8 cellular contexts compared by ENCODE assay signal in genomic region chr1:3899776-3900149, GRCh38. TPM values are rescaled to one million over a fixed set of nuclear protein-coding genes. Genes with fewer than 3 reads are reported as not detected.
DNase-seq lines count a peak whose midpoint lies in the region; ATAC-seq and TF ChIP-seq lines count a peak whose summit lies in the region.

No MANE protein-coding gene starts in this region.

- peaks cover 25% of the 10 kb centered on the region for H3K4me1 Mint-ChIP-seq in CD14-positive monocyte
- peaks cover 52% of the 10 kb centered on the region for H3K4me1 Mint-ChIP-seq in chondrocyte (ENCODE audit: low read depth)
- H3K4me1 Mint-ChIP-seq in naive thymus-derived CD4-positive, alpha-beta T cell: peaks cover 23 to 71% (median 56%) of the 10 kb centered on the region in 7 donors

- H3K4me1 ChIP-seq in naive thymus-derived CD4-positive, alpha-beta T cell (ENCODE audit: control insufficient read depth in 2 of 2, insufficient read depth in 2 of 2, low read length in 2 of 2): peaks cover 6 to 37% of the 10 kb centered on the region in 2 donors

- CTCF ChIA-PET in naive thymus-derived CD4-positive, alpha-beta T cell (lab: Charles Lee): interaction anchor here (1.4 kb wide), 1 partner anchor 42 kb away, joined by 4 read pairs; the partner anchor contains the start of genes CEP104 and DFFB

- TF ChIP-seq CTCF in CD14-positive monocyte (IDR thresholded peaks at IDR 0.05) (no peak), LNCaP clone FGC (IDR thresholded peaks at IDR 0.05; ENCODE audit: control insufficient read depth, extremely low read depth, insufficient read depth) (no peak), chondrocyte (IDR thresholded peaks at IDR 0.05) (peak; percentile 12)

- peaks cover 0 to 15% (median 0%) of the 10 kb centered on the region in 3 experiments for H3K36me3 ChIP-seq in naive thymus-derived CD4-positive, alpha-beta T cell (ENCODE audit: control insufficient read depth in 2 of 3, insufficient read depth in 3 of 3, low read length in 3 of 3)

- H3K27ac Mint-ChIP-seq in CD14-positive monocyte (peak overlapping the region; percentile 98 to 100 (median 100)), chondrocyte (ENCODE audit: unreplicated experiment) (peak overlapping the region; percentile 96)
- H3K27ac Mint-ChIP-seq in naive thymus-derived CD4-positive, alpha-beta T cell: peak overlapping the region; percentile 85 to 99 (median 96)

- POLR2A ChIA-PET in naive thymus-derived CD4-positive, alpha-beta T cell (lab: Charles Lee): interaction anchor here (0.6 to 3.5 kb wide), 7 partner anchors 9 to 1285 kb away, joined by 3 to 30 read pairs (median 4); partner anchors contain the start of genes CEP104, DFFB and LRRC47

- peaks cover 0 to 7% (median 7%) of the 10 kb centered on the region in 3 experiments for H3K9me3 ChIP-seq in naive thymus-derived CD4-positive, alpha-beta T cell (ENCODE audit: control insufficient read depth in 2 of 3, low read length in 3 of 3)

- H3K27ac ChIP-seq in naive thymus-derived CD4-positive, alpha-beta T cell (ENCODE audit: low read depth, low read length): peak overlapping the region; percentile 94

- peaks cover 7 to 13% (median 11%) of the 10 kb centered on the region in 7 donors for H3K9me3 Mint-ChIP-seq in CD14-positive monocyte
- peaks cover 14% of the 10 kb centered on the region for H3K9me3 Mint-ChIP-seq in chondrocyte (ENCODE audit: low read depth)
- peaks cover 0 to 21% (median 9%) of the 10 kb centered on the region in 11 donors for H3K9me3 Mint-ChIP-seq in naive thymus-derived CD4-positive, alpha-beta T cell

- H3K27me3 ChIP-seq in naive thymus-derived CD4-positive, alpha-beta T cell (ENCODE audit: control insufficient read depth in 2 of 2, insufficient read depth in 2 of 2, low read length in 2 of 2): no peaks in the 10 kb centered on the region

- DNase-seq in CD14-positive monocyte (ENCODE audit: low spot score): no peak
- no peak for DNase-seq in LNCaP clone FGC (ENCODE audit: low read depth)
- no peak for DNase-seq in chondrocyte (ENCODE audit: low spot score)
- no peak for DNase-seq in naive thymus-derived CD4-positive, alpha-beta T cell
- no peak for DNase-seq in SKM-1 treated with dmso at 0.1 percent for 144 hours (lab: John Stamatoyannopoulos, UW; ENCODE audit: unreplicated experiment)
- no peak for DNase-seq in NCI-H345 (lab: John Stamatoyannopoulos, UW)

- intact Hi-C loops in CD14-positive monocyte (cut with micrococcal nuclease): loop anchor here (1.0 to 10.0 kb wide), 7 partner anchors 42 to 275 kb away; partner anchors contain the start of genes CEP104 (in 2 of the 2), DFFB (in 2 of the 2), SMIM1 (in 2 of the 2) and TP73 (in 1 of the 2)
- intact Hi-C loops in naive thymus-derived CD4-positive, alpha-beta T cell (cut with micrococcal nuclease): loop anchor here (1.0 to 5.0 kb wide), 11 partner anchors 42 to 1642 kb away; partner anchors contain the start of genes CEP104 (in 2 of the 2), DFFB (in 2 of the 2), LRRC47 (in 2 of the 2) and SMIM1 (in 2 of the 2)

- H3K4me3 ChIP-seq in LNCaP clone FGC (ENCODE audit: low read depth, low read length): peak overlapping the region; percentile 82
- H3K4me3 ChIP-seq in naive thymus-derived CD4-positive, alpha-beta T cell (ENCODE audit: low read length): peak overlapping the region; percentile 79

- H3K36me3 Mint-ChIP-seq in CD14-positive monocyte (peaks cover 26 to 33% of the 10 kb centered on the region in 2 donors), chondrocyte (ENCODE audit: low read depth) (no peaks in the 10 kb centered on the region)
- H3K36me3 Mint-ChIP-seq in naive thymus-derived CD4-positive, alpha-beta T cell: peaks cover 5 to 22% (median 19%) of the 10 kb centered on the region in 5 donors

- ATAC-seq in GM19455 (IDR thresholded peaks at IDR 0.05; ENCODE audit: unreplicated experiment): peak; percentile 24
- ATAC-seq in naive thymus-derived CD4-positive, alpha-beta T cell: no peak
- no peak for ATAC-seq in HG02759 (IDR thresholded peaks at IDR 0.05; ENCODE audit: unreplicated experiment)

- H3K27me3 Mint-ChIP-seq in CD14-positive monocyte (ENCODE audit: low read depth in 3 of 3): peaks cover 0 to 4% (median 1%) of the 10 kb centered on the region in 3 donors
- no peaks in the 10 kb centered on the region for H3K27me3 Mint-ChIP-seq in chondrocyte (ENCODE audit: low read depth)
- H3K27me3 Mint-ChIP-seq in naive thymus-derived CD4-positive, alpha-beta T cell: no peaks in the 10 kb centered on the region

- H3K4me3 Mint-ChIP-seq in CD14-positive monocyte (peak overlapping the region; percentile 86 to 94), chondrocyte (ENCODE audit: unreplicated experiment) (peak overlapping the region; percentile 86)
- H3K4me3 Mint-ChIP-seq in naive thymus-derived CD4-positive, alpha-beta T cell: peak overlapping the region; percentile 90 to 96 (median 94)

RNA-seq across cellular contexts. Expression of gene C1orf174, which starts 0.3 kb away (rescaled TPM):
- polyA plus RNA-seq in CD14-positive monocyte: 10 to 100 TPM; 19.1 to 21.3 TPM
- 25.0 to 25.7 TPM (median 25.3 TPM) in 3 replicates for total RNA-seq in chondrocyte
- 10 to 100 TPM; 17.0 to 33.6 (median 27.1) TPM for total RNA-seq in naive thymus-derived CD4-positive, alpha-beta T cell
- polyA plus RNA-seq in naive thymus-derived CD4-positive, alpha-beta T cell: 10 to 100 TPM; 19.9 to 34.7 TPM

RNA-seq across cellular contexts. Expression of gene DFFB, which starts 42.5 kb away (rescaled TPM):
- polyA plus RNA-seq in CD14-positive monocyte: 1 to 10 TPM; 5.9 to 6.6 TPM
- 5.8 to 8.2 TPM (median 7.3 TPM) in 3 replicates for total RNA-seq in chondrocyte
- 10 to 100 TPM; 13.6 to 27.7 (median 19.2) TPM for total RNA-seq in naive thymus-derived CD4-positive, alpha-beta T cell
- 10 to 100 TPM in 1 of 2 donors, 1 to 10 TPM in 1; 9.8 to 13.5 TPM for polyA plus RNA-seq in naive thymus-derived CD4-positive, alpha-beta T cell

RNA-seq across cellular contexts. Expression of gene CEP104, which starts 42.8 kb away (rescaled TPM):
- 10 to 100 TPM in 1 of 2 donors, 1 to 10 TPM in 1; 8.3 to 13.0 TPM for polyA plus RNA-seq in CD14-positive monocyte
- total RNA-seq in chondrocyte: 37.4 to 40.6 TPM (median 37.6 TPM) in 3 replicates
- total RNA-seq in naive thymus-derived CD4-positive, alpha-beta T cell: 10 to 100 TPM; 33.7 to 68.0 (median 45.6) TPM
- polyA plus RNA-seq in naive thymus-derived CD4-positive, alpha-beta T cell: 10 to 100 TPM; 12.7 to 15.3 TPM
